16 cellular contexts compared by ENCODE assay signal in genomic region chr13:71922191-71922590, GRCh38. TPM values are rescaled to one million over a fixed set of nuclear protein-coding genes. Genes with fewer than 3 reads are reported as not detected.
A peak's percentile ranks its signal among the peaks of the same experiment; 100 is the strongest.
DNase-seq lines count a peak whose midpoint lies in the region; ATAC-seq and TF ChIP-seq lines count a peak whose summit lies in the region.
"Had no signal": no experiment of that assay in that cellular context is flagged by ENCODE, and none has a peak within 500 bp of the region (broad histone marks: within the 10 kb centered on the region; RNA-seq: fewer than 3 reads in every experiment).

No MANE protein-coding gene starts in this region.

- no peaks in the 10 kb centered on the region for H3K4me1 Mint-ChIP-seq in neural progenitor cell
- H3K4me1 Mint-ChIP-seq: B cell had no signal

- H3K79me2 ChIP-seq in neural progenitor cell (ENCODE audit: low read depth), result no peaks in the 10 kb centered on the region

- no peaks in the 10 kb centered on the region for H3K27me3 ChIP-seq in neural progenitor cell

- H3F3A ChIP-seq in neural progenitor cell (ENCODE audit: low read depth), result no peaks in the 10 kb centered on the region

- H3K9me3 Mint-ChIP-seq in neural progenitor cell, result no peaks in the 10 kb centered on the region
- H3K9me3 Mint-ChIP-seq: CD8-positive, alpha-beta T cell had no signal

- H3K4me2 ChIP-seq in neural progenitor cell, result no peak overlapping the region

- no peaks in the 10 kb centered on the region for H3K9me3 ChIP-seq in neural progenitor cell (ENCODE audit: low read depth)

- H3K4me3 Mint-ChIP-seq in neural progenitor cell, result no peak overlapping the region
- H3K4me3 Mint-ChIP-seq: B cell; CD8-positive, alpha-beta T cell had no signal

- ATAC-seq in SK-N-SH treated with all-trans-retinoic acid at 6 μM for 48 hours, result no peak
- ATAC-seq: CD8-positive, alpha-beta T cell had no signal

- no peak overlapping the region for H3K27ac Mint-ChIP-seq in neural progenitor cell
- H3K27ac Mint-ChIP-seq: B cell; CD8-positive, alpha-beta T cell had no signal

- no peaks in the 10 kb centered on the region for H3K36me3 Mint-ChIP-seq in neural progenitor cell
- H3K36me3 Mint-ChIP-seq: CD8-positive, alpha-beta T cell had no signal

- no peak for TF ChIP-seq POLR2A in erythroblast (IDR thresholded peaks at IDR 0.05; ENCODE audit: low read length)

- no peaks in the 10 kb centered on the region for H3K36me3 ChIP-seq in neural progenitor cell

- DNase-seq in NCI-H82 (lab: John Stamatoyannopoulos, UW), result peak; percentile 31
- no peak for DNase-seq in NCI-H82 treated with DMSO at 0.1 percent for 48 hours (lab: John Stamatoyannopoulos, UW; ENCODE audit: unreplicated experiment)
- peak; percentile 85 for DNase-seq in OCI-M1 (lab: John Stamatoyannopoulos, UW)
- peak; percentile 11 to 60 for DNase-seq in erythroblast (lab: John Stamatoyannopoulos, UW)
- DNase-seq in neural progenitor cell (ENCODE audit: low spot score), result no peak
- DNase-seq in NCI-H2029 (lab: John Stamatoyannopoulos, UW), result no peak
- DNase-seq in DMS79 (lab: John Stamatoyannopoulos, UW), result no peak
- DNase-seq: CD8-positive, alpha-beta T cell; Karpas-422; NCI-H1417; NCI-H2227 treated with DMSO at 0.1 percent for 48 hours; NCI-H748 treated with DMSO at 0.1 percent for 48 hours; SIG-M5; SW 1271 had no signal

- no peak for TF ChIP-seq CTCF in neural progenitor cell (IDR thresholded peaks at IDR 0.05)

- no peak overlapping the region for H3K9ac ChIP-seq in neural progenitor cell

- no peaks in the 10 kb centered on the region for H4K20me1 ChIP-seq in neural progenitor cell (ENCODE audit: low read depth)

- no peak overlapping the region for H3K27ac ChIP-seq in neural progenitor cell

- no peaks in the 10 kb centered on the region for H3K27me3 Mint-ChIP-seq in neural progenitor cell (ENCODE audit: insufficient read depth, low read depth)
- H3K27me3 Mint-ChIP-seq: B cell had no signal

- H3K4me3 ChIP-seq in neural progenitor cell, result no peak overlapping the region

- H2AFZ ChIP-seq in neural progenitor cell (replicated peaks), result peak overlapping the region; percentile 4

- H3K4me1 ChIP-seq in neural progenitor cell, result peaks cover 5% of the 10 kb centered on the region

TF ChIP-seq in SK-N-SH treated with all-trans-retinoic acid at 6 μM for 48 hours, 23 proteins besides CTCF, POLR2A, EP300 and RAD21:
- no peak for TF ChIP-seq ZC3H10 (CRISPR knock-in tag; IDR thresholded peaks at IDR 0.05)
- TF ChIP-seq RARB (CRISPR knock-in tag; IDR thresholded peaks at IDR 0.05), result no peak
- no peak for TF ChIP-seq TCF4 (CRISPR knock-in tag; IDR thresholded peaks at IDR 0.05; ENCODE audit: borderline replicate concordance)
- TF ChIP-seq ZNF565 (CRISPR knock-in tag; conservative IDR thresholded peaks at IDR 0.05; ENCODE audit: low read depth), result no peak
- no peak for TF ChIP-seq ZNF70 (CRISPR knock-in tag; IDR thresholded peaks at IDR 0.05)
- TF ChIP-seq GLIS3 (CRISPR knock-in tag; IDR thresholded peaks at IDR 0.05), result no peak
- no peak for TF ChIP-seq POU6F1 (CRISPR knock-in tag; IDR thresholded peaks at IDR 0.05; ENCODE audit: borderline replicate concordance, low read depth)
- TF ChIP-seq, protein P1, sequence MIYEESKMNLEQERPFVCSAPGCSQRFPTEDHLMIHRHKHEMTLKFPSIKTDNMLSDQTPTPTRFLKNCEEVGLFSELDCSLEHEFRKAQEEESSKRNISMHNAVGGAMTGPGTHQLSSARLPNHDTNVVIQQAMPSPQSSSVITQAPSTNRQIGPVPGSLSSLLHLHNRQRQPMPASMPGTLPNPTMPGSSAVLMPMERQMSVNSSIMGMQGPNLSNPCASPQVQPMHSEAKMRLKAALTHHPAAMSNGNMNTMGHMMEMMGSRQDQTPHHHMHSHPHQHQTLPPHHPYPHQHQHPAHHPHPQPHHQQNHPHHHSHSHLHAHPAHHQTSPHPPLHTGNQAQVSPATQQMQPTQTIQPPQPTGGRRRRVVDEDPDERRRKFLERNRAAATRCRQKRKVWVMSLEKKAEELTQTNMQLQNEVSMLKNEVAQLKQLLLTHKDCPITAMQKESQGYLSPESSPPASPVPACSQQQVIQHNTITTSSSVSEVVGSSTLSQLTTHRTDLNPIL (CRISPR knock-in tag; IDR thresholded peaks at IDR 0.05; ENCODE audit: low read depth), result no peak

RNA-seq across cellular contexts. Expression of gene DACH1, which starts 55.2 kb away (rescaled TPM):
- 18.6 and 27.6 TPM in 2 replicates for total RNA-seq in neural progenitor cell (ENCODE audit: low replicate concordance)
- total RNA-seq: B cell; CD8-positive, alpha-beta T cell had no signal

Comparison
In these comparisons a context has a peak if more than half of its experiments do, and no peak if none do; other contexts are left out.
1. DNase-seq: peak in NCI-H82 (single experiment), OCI-M1 (single experiment) and erythroblast (2 of 2); none in NCI-H82 treated with DMSO at 0.1 percent for 48 hours (single experiment), neural progenitor cell (single experiment), NCI-H2029 (single experiment) and DMS79 (single experiment).